ENCODE assay signal across 17 cellular contexts in the genomic region with DNA sequence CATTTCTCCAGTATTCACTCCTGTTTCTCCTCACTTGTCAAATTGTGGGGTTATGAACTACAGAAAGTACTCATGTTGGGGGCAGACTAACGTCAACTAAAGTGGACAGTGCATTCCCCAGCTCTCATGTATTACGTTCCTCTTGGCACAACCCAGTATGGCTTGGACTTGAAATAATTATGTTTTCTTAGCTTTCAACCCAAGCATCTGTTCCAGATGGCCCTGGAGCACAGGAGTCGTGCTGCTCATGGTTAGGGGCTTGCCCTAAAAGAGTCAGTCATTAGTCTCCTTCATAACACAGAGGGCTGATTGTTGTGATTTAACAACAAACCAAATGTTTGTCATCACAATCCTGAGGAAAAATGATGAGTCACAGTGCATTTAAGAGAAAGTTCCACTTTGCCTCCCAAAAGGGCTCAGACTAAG.
DNase-seq lines count a peak whose midpoint lies in the region; TF ChIP-seq lines count a peak whose summit lies in the region.
"Had no signal": no experiment of that assay in that cellular context is flagged by ENCODE, and none has a peak within 500 bp of the region (broad histone marks: within the 10 kb centered on the region; RNA-seq: fewer than 3 reads in every experiment).

No MANE protein-coding gene starts in this region.

- H3K36me3 ChIP-seq in HAP-1 (replicated peaks), result no peaks in the 10 kb centered on the region
- H3K36me3 ChIP-seq: cardiac muscle cell, esophagus squamous epithelium had no signal

- no peaks in the 10 kb centered on the region for H3K27me3 ChIP-seq in HAP-1 (ENCODE audit: low read depth)
- H3K27me3 ChIP-seq: cardiac muscle cell, esophagus squamous epithelium had no signal

- no peak for TF ChIP-seq CTCF in fibroblast of pulmonary artery (IDR thresholded peaks at IDR 0.05; ENCODE audit: low read length, missing control alignments)

- DNase-seq in COLO829 (ENCODE audit: low spot score) (peak; percentile 73), NCI-H2227 treated with DMSO at 0.1 percent for 48 hours (lab: John Stamatoyannopoulos, UW) (peak; percentile 45), fibroblast of pulmonary artery (ENCODE audit: low read depth) (peak; percentile 43), mucosa of gallbladder (ENCODE audit: low spot score) (peak; percentile 43), HAP-1 (ENCODE audit: low spot score in 2 of 2) (no peak), NCI-H446 treated with DMSO at 0.1 percent for 48 hours (lab: John Stamatoyannopoulos, UW) (no peak), middle frontal gyrus (ENCODE audit: extremely low spot score, low spot score) (no peak)
- no peak for DNase-seq in activated CD8-positive, alpha-beta memory T cell treated with anti-CD3 and anti-CD28 coated beads for 24 hours
- DNase-seq: activated CD4-positive, CD25-positive, alpha-beta regulatory T cell treated with anti-CD3 and anti-CD28 coated beads, Interleukin-2, amount 50 U/mL, for 72 hours; activated T-cell treated with anti-CD3 and anti-CD28 coated beads, Interleukin-2, amount 50 U/mL, for 72 hours; esophagus squamous epithelium; kidney; NCI-H1048; NCI-H524 treated with DMSO at 0.1 percent for 48 hours; stimulated activated CD4-positive, alpha-beta T cell treated with anti-CD3 and anti-CD28 coated beads, Interleukin-4, amount 100 ng/mL, for 24 hours had no signal

- H3K9me3 ChIP-seq in HAP-1, result no peaks in the 10 kb centered on the region

- H3K4me3 ChIP-seq in fibroblast of pulmonary artery (replicated peaks; ENCODE audit: low read depth, low read length), result no peak overlapping the region
- H3K4me3 ChIP-seq in HAP-1, result no peak overlapping the region
- H3K4me3 ChIP-seq: cardiac muscle cell, esophagus squamous epithelium had no signal

- H3K4me1 ChIP-seq in HAP-1, result no peaks in the 10 kb centered on the region
- H3K4me1 ChIP-seq: parathyroid adenoma had no signal

- in situ Hi-C loops in HAP-1 (cut with MboI; ENCODE audit: low sequenced_read_pairs), result no loop called here

Comparison
In these comparisons a context has a peak if more than half of its experiments do, and no peak if none do; other contexts are left out.
1. DNase-seq: peak in COLO829 (single experiment), NCI-H2227 treated with DMSO at 0.1 percent for 48 hours (single experiment), fibroblast of pulmonary artery (single experiment) and mucosa of gallbladder (single experiment); none in HAP-1 (0 of 2), activated CD8-positive, alpha-beta memory T cell treated with anti-CD3 and anti-CD28 coated beads for 24 hours (single experiment), NCI-H446 treated with DMSO at 0.1 percent for 48 hours (single experiment) and middle frontal gyrus (single experiment).